ENCODE assay signal across 15 cellular contexts in genomic region chr1:62989497-62989896, GRCh38.
A peak's percentile ranks its signal among the peaks of the same experiment; 100 is the strongest.
DNase-seq lines count a peak whose midpoint lies in the region; ATAC-seq and TF ChIP-seq lines count a peak whose summit lies in the region.
"Had no signal": no experiment of that assay in that cellular context is flagged by ENCODE, and none has a peak within 500 bp of the region (broad histone marks: within the 10 kb centered on the region; RNA-seq: fewer than 3 reads in every experiment).

No MANE protein-coding gene starts in this region.

- H3K4me1 ChIP-seq in Panc1 (ENCODE audit: control insufficient read depth, insufficient read depth, low read length): no peaks in the 10 kb centered on the region
- H3K4me1 ChIP-seq: Caco-2, uterus had no signal

- H3K27ac ChIP-seq in Panc1 (ENCODE audit: low read length): no peak overlapping the region
- H3K27ac ChIP-seq: uterus had no signal

- no peaks in the 10 kb centered on the region for H3K4me1 Mint-ChIP-seq in activated T-cell treated with anti-CD3 and anti-CD28 coated beads, Interleukin-2, amount 50 U/mL, for 24 hours (ENCODE audit: low read depth)

- H3K9me3 ChIP-seq in Panc1 (ENCODE audit: control insufficient read depth, insufficient read depth, low read depth, low read length): no peaks in the 10 kb centered on the region
- H3K9me3 ChIP-seq in MG63: no peaks in the 10 kb centered on the region
- H3K9me3 ChIP-seq: Caco-2, uterus had no signal

- no peak for ATAC-seq in Panc1
- ATAC-seq in GM18868 (IDR thresholded peaks at IDR 0.05; ENCODE audit: unreplicated experiment): no peak
- ATAC-seq: activated CD8-positive, alpha-beta T cell treated with anti-CD3 and anti-CD28 coated beads for 36 hours; stimulated activated naive CD8-positive, alpha-beta T cell treated with anti-CD3 and anti-CD28 coated beads, Interleukin-15, Interleukin-2, amounts not matched to agents 100 U/mL and 50 U/mL, for 24 hours had no signal

- no peaks in the 10 kb centered on the region for H3K36me3 Mint-ChIP-seq in activated T-cell treated with anti-CD3 and anti-CD28 coated beads, Interleukin-2, amount 50 U/mL, for 24 hours (ENCODE audit: low read depth)

- POLR2A ChIA-PET in Panc1 (lab: Charles Lee): no interaction called here

- no peaks in the 10 kb centered on the region for H3K9me3 Mint-ChIP-seq in activated T-cell treated with anti-CD3 and anti-CD28 coated beads, Interleukin-2, amount 50 U/mL, for 24 hours
- H3K9me3 Mint-ChIP-seq: activated CD8-positive, alpha-beta T cell treated with anti-CD3 and anti-CD28 coated beads for 36 hours had no signal

- TF ChIP-seq CTCF in Panc1 (IDR thresholded peaks at IDR 0.05): peak; percentile 35
- peak; percentile 27 for TF ChIP-seq CTCF in fibroblast of mammary gland (conservative IDR thresholded peaks at IDR 0.05; ENCODE audit: control insufficient read depth, insufficient read depth, low read depth, low read length)

- intact Hi-C loops in Panc1 (cut with micrococcal nuclease; ENCODE audit: unreplicated experiment): no loop called here

- no peak overlapping the region for H3K4me3 Mint-ChIP-seq in activated T-cell treated with anti-CD3 and anti-CD28 coated beads, Interleukin-2, amount 50 U/mL, for 24 hours
- H3K4me3 Mint-ChIP-seq: activated CD8-positive, alpha-beta T cell treated with anti-CD3 and anti-CD28 coated beads for 36 hours had no signal

- peaks cover 9% of the 10 kb centered on the region for H3K27me3 ChIP-seq in Panc1 (ENCODE audit: control insufficient read depth, insufficient read depth, low read length)
- no peaks in the 10 kb centered on the region; the same call in 1 of the 2 replicates for H3K27me3 ChIP-seq in MG63

- H3K36me3 ChIP-seq in Panc1 (ENCODE audit: control insufficient read depth, insufficient read depth, low read length): no peaks in the 10 kb centered on the region
- no peaks in the 10 kb centered on the region for H3K36me3 ChIP-seq in MG63
- H3K36me3 ChIP-seq: uterus had no signal

- peak; percentile 2 for DNase-seq in NCI-H2171 treated with DMSO at 0.1 percent for 48 hours (lab: John Stamatoyannopoulos, UW)
- DNase-seq in NCI-H2171 (lab: John Stamatoyannopoulos, UW): no peak
- DNase-seq in Panc1 (ENCODE audit: low read depth, low spot score): no peak
- no peak for DNase-seq in fibroblast of mammary gland (ENCODE audit: low read depth)
- DNase-seq in renal cortical epithelial cell (ENCODE audit: low read depth): peak; percentile 6
- no peak for DNase-seq in MG63
- no peak for DNase-seq in activated T-cell treated with anti-CD3 and anti-CD28 coated beads, Interleukin-2, amount 50 U/mL, for 24 hours
- DNase-seq: activated CD8-positive, alpha-beta T cell treated with anti-CD3 and anti-CD28 coated beads for 36 hours; aorta; NCI-H1436 treated with DMSO at 0.1 percent for 48 hours; SIG-M5; stimulated activated naive CD8-positive, alpha-beta T cell treated with anti-CD3 and anti-CD28 coated beads, Interleukin-15, Interleukin-2, amounts not matched to agents 100 U/mL and 50 U/mL, for 24 hours; uterus had no signal

- BruUV-seq in Panc1 (replicated peaks; lab: Mats Ljungman, UMichigan): no TSS peak

- in situ Hi-C loops in Panc1 (cut with HindIII; ENCODE audit: low pct_unique_long_range_greater_than_20kb, low sequenced_read_pairs): no loop called here

- no peak overlapping the region for H3K27ac Mint-ChIP-seq in activated T-cell treated with anti-CD3 and anti-CD28 coated beads, Interleukin-2, amount 50 U/mL, for 24 hours
- H3K27ac Mint-ChIP-seq: activated CD8-positive, alpha-beta T cell treated with anti-CD3 and anti-CD28 coated beads for 36 hours had no signal

- H3K27me3 Mint-ChIP-seq in activated T-cell treated with anti-CD3 and anti-CD28 coated beads, Interleukin-2, amount 50 U/mL, for 24 hours: peaks cover 37% of the 10 kb centered on the region

- no peak overlapping the region for H3K4me3 ChIP-seq in Panc1 (ENCODE audit: low read depth in 2 of 2, low read length in 2 of 2)
- H3K4me3 ChIP-seq in fibroblast of mammary gland (ENCODE audit: control insufficient read depth, low read depth, low read length): no peak overlapping the region
- no peak overlapping the region for H3K4me3 ChIP-seq in MG63
- H3K4me3 ChIP-seq: uterus had no signal

- CTCF ChIA-PET in Panc1 (lab: Charles Lee): interaction anchor here (0.6 kb wide), 1 partner anchor 10 kb away, joined by 3 read pairs; no protein-coding TSS in a partner anchor

Comparison
In these comparisons a context has a peak if more than half of its experiments do, and no peak if none do; other contexts are left out.
1. DNase-seq: peak in NCI-H2171 treated with DMSO at 0.1 percent for 48 hours (single experiment) and renal cortical epithelial cell (single experiment); none in NCI-H2171 (single experiment), Panc1 (single experiment), fibroblast of mammary gland (single experiment), MG63 (single experiment) and activated T-cell treated with anti-CD3 and anti-CD28 coated beads, Interleukin-2, amount 50 U/mL, for 24 hours (single experiment).